ENCODE assay signal across 22 cellular contexts in genomic region chr17:56823848-56824247, GRCh38.
"Had no signal": no experiment of that assay in that cellular context is flagged by ENCODE, and none has a peak within 500 bp of the region (broad histone marks: within the 10 kb centered on the region; RNA-seq: fewer than 3 reads in every experiment).

No MANE protein-coding gene starts in this region.

- ATAC-seq: lower lobe of right lung; naive thymus-derived CD4-positive, alpha-beta T cell; sciatic nerve; stimulated activated memory B cell treated with anti-CD40 and anti-IgM and Interleukin-4, amounts not matched to agents 10 μg/mL and 1 μg/mL and 100 μg/mL, for 72 hours; stimulated activated naive CD8-positive, alpha-beta T cell treated with anti-CD3 and anti-CD28 coated beads, Interleukin-15, Interleukin-2, amounts not matched to agents 100 U/mL and 50 U/mL, for 24 hours had no signal

- H3K27me3 ChIP-seq: esophagus squamous epithelium, neural progenitor cell, testis, tibial artery had no signal

- H3K79me2 ChIP-seq: parathyroid adenoma had no signal

- H3K4me1 Mint-ChIP-seq: nephron had no signal

- H3K27ac Mint-ChIP-seq: memory B cell; mesothelial cell of epicardium; nephron; neural progenitor cell; stimulated activated memory B cell treated with anti-CD40 and anti-IgM and Interleukin-4, amounts not matched to agents 10 μg/mL and 1 μg/mL and 100 μg/mL, for 72 hours; type B pancreatic cell had no signal

- H3K36me3 Mint-ChIP-seq: type B pancreatic cell had no signal

- H3K4me3 ChIP-seq: coronary artery, esophagus squamous epithelium, lower lobe of right lung, neural progenitor cell, testis, tibial artery had no signal

- FAIRE-seq: frontal cortex, keratinocyte had no signal

- H3K9me3 ChIP-seq: esophagus squamous epithelium, lower lobe of right lung, testis, tibial artery had no signal

- H2AFZ ChIP-seq: neural progenitor cell, parathyroid adenoma had no signal

- H3K4me1 ChIP-seq: lower lobe of right lung, neural progenitor cell, testis had no signal

- H3K9ac ChIP-seq: neural progenitor cell, parathyroid adenoma had no signal

- H3K4me2 ChIP-seq: neural progenitor cell had no signal

- H3K36me3 ChIP-seq: lower lobe of right lung, neural progenitor cell had no signal

- DNase-seq: dermis blood vessel endothelial cell; effector memory CD4-positive, alpha-beta T cell; esophagus squamous epithelium; lower lobe of right lung; naive thymus-derived CD4-positive, alpha-beta T cell; stimulated activated CD4-positive, alpha-beta T cell treated with anti-CD3 and anti-CD28 coated beads, Interleukin-2, amount 100 ng/mL, for 24 hours; stimulated activated CD4-positive, alpha-beta T cell treated with anti-CD3 and anti-CD28 coated beads, Interleukin-4, amount 100 ng/mL, for 24 hours; stimulated activated naive CD8-positive, alpha-beta T cell treated with anti-CD3 and anti-CD28 coated beads, Interleukin-15, Interleukin-2, amounts not matched to agents 100 U/mL and 50 U/mL, for 24 hours; substantia nigra; testis; tibial artery had no signal

- H3K4me3 Mint-ChIP-seq: memory B cell; mesothelial cell of epicardium; naive thymus-derived CD4-positive, alpha-beta T cell; nephron; neural progenitor cell; stimulated activated memory B cell treated with anti-CD40 and anti-IgM and Interleukin-4, amounts not matched to agents 10 μg/mL and 1 μg/mL and 100 μg/mL, for 72 hours; type B pancreatic cell had no signal

- H3K9me3 Mint-ChIP-seq: memory B cell; mesothelial cell of epicardium; nephron; neural progenitor cell; stimulated activated memory B cell treated with anti-CD40 and anti-IgM and Interleukin-4, amounts not matched to agents 10 μg/mL and 1 μg/mL and 100 μg/mL, for 72 hours; type B pancreatic cell had no signal

- H3K27ac ChIP-seq: coronary artery, esophagus squamous epithelium, neural progenitor cell, parathyroid adenoma, testis, tibial artery had no signal
